ENCODE assay signal across 16 cellular contexts in the genomic region with DNA sequence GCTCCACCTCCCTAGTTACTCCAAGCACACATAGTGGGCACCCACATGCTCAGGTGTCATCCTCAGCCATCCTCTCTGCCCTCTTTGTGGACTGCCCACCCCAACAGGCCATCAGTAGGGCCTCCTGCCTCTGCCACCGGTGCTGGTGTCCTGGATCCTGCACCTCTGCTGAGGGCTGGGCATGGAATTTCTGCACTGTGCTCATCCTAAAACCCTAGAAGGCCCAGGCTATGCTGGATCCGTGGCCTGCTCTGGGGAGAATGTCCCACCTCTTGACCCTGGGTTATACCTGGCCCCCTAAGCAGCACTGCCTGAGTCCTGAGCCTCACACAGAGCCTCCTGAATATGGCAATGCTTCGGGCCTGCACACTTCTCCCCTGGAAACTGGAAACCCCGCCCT.
DNase-seq lines count a peak whose midpoint lies in the region; ATAC-seq and TF ChIP-seq lines count a peak whose summit lies in the region.
"Had no signal": no experiment of that assay in that cellular context is flagged by ENCODE, and none has a peak within 500 bp of the region (broad histone marks: within the 10 kb centered on the region; RNA-seq: fewer than 3 reads in every experiment).

No MANE protein-coding gene starts in this region.

- no peak overlapping the region for H3K27ac ChIP-seq in uterus
- H3K27ac ChIP-seq: A549 had no signal

- in situ Hi-C loops in GM13976 (cut with MboI; ENCODE audit: low sequenced_read_pairs, unreplicated experiment) = no loop called here

- H3K4me3 Mint-ChIP-seq in activated naive CD4-positive, alpha-beta T cell treated with anti-CD3 and anti-CD28 coated beads for 36 hours = no peak overlapping the region
- H3K4me3 Mint-ChIP-seq in activated naive CD4-positive, alpha-beta T cell treated with anti-CD3 and anti-CD28 coated beads, Interleukin-2, amount 10 ng/mL, durations not matched to agents 7 days and 5 days = no peak overlapping the region
- H3K4me3 Mint-ChIP-seq in activated B cell treated with CpG ODN at 0.5 μM for 24 hours (no peak overlapping the region), osteocyte (ENCODE audit: unreplicated experiment) (no peak overlapping the region)
- H3K4me3 Mint-ChIP-seq: CD14-positive monocyte had no signal

- peaks cover 7% of the 10 kb centered on the region for H3K27me3 Mint-ChIP-seq in activated naive CD4-positive, alpha-beta T cell treated with anti-CD3 and anti-CD28 coated beads for 36 hours (ENCODE audit: low read depth)
- H3K27me3 Mint-ChIP-seq in activated naive CD4-positive, alpha-beta T cell treated with anti-CD3 and anti-CD28 coated beads, Interleukin-2, amount 10 ng/mL, durations not matched to agents 7 days and 5 days = peaks cover 23% of the 10 kb centered on the region
- H3K27me3 Mint-ChIP-seq in activated B cell treated with CpG ODN at 0.5 μM for 24 hours (peaks cover 18% of the 10 kb centered on the region), osteocyte (ENCODE audit: unreplicated experiment) (no peaks in the 10 kb centered on the region)

- CTCF ChIA-PET in activated naive CD4-positive, alpha-beta T cell treated with anti-CD3 and anti-CD28 coated beads for 36 hours (lab: Charles Lee) = no interaction called here
- CTCF ChIA-PET in activated naive CD4-positive, alpha-beta T cell treated with anti-CD3 and anti-CD28 coated beads, Interleukin-2, amount 10 ng/mL, durations not matched to agents 7 days and 5 days (lab: Charles Lee) = no interaction called here
- CTCF ChIA-PET in activated B cell treated with CpG ODN at 0.5 μM for 24 hours (lab: Charles Lee) = interaction anchor here (1.0 kb wide), 1 partner anchor 24 kb away, joined by 3 read pairs; no protein-coding TSS in a partner anchor

- no peaks in the 10 kb centered on the region for H3K4me1 ChIP-seq in uterus
- H3K4me1 ChIP-seq: A549, Caco-2 had no signal

- TF ChIP-seq CTCF in activated B cell treated with CpG ODN at 0.5 μM for 24 hours (IDR thresholded peaks at IDR 0.05) = no peak
- no peak for TF ChIP-seq CTCF in osteocyte (IDR thresholded peaks at IDR 0.05)
- TF ChIP-seq CTCF in uterus (IDR thresholded peaks at IDR 0.05) = no peak
- TF ChIP-seq CTCF in GM13976 (IDR thresholded peaks at IDR 0.05; ENCODE audit: borderline replicate concordance, control extremely low read depth, extremely low read depth, insufficient read depth, missing control alignments) = no peak

- H3K9me3 ChIP-seq in uterus = no peaks in the 10 kb centered on the region
- H3K9me3 ChIP-seq: A549, Caco-2 had no signal

- no peaks in the 10 kb centered on the region for H3K36me3 Mint-ChIP-seq in activated naive CD4-positive, alpha-beta T cell treated with anti-CD3 and anti-CD28 coated beads for 36 hours (ENCODE audit: low read depth)
- H3K36me3 Mint-ChIP-seq in activated naive CD4-positive, alpha-beta T cell treated with anti-CD3 and anti-CD28 coated beads, Interleukin-2, amount 10 ng/mL, durations not matched to agents 7 days and 5 days = no peaks in the 10 kb centered on the region
- H3K36me3 Mint-ChIP-seq in activated B cell treated with CpG ODN at 0.5 μM for 24 hours (ENCODE audit: low read depth) = no peaks in the 10 kb centered on the region
- H3K36me3 Mint-ChIP-seq in osteocyte (ENCODE audit: unreplicated experiment) = no peaks in the 10 kb centered on the region
- H3K36me3 Mint-ChIP-seq: CD14-positive monocyte had no signal

- no peaks in the 10 kb centered on the region for H3K4me1 Mint-ChIP-seq in activated naive CD4-positive, alpha-beta T cell treated with anti-CD3 and anti-CD28 coated beads for 36 hours (ENCODE audit: low read depth)
- H3K4me1 Mint-ChIP-seq in activated naive CD4-positive, alpha-beta T cell treated with anti-CD3 and anti-CD28 coated beads, Interleukin-2, amount 10 ng/mL, durations not matched to agents 7 days and 5 days = no peaks in the 10 kb centered on the region
- H3K4me1 Mint-ChIP-seq in activated B cell treated with CpG ODN at 0.5 μM for 24 hours (no peaks in the 10 kb centered on the region), osteocyte (ENCODE audit: unreplicated experiment) (no peaks in the 10 kb centered on the region)
- H3K4me1 Mint-ChIP-seq: CD14-positive monocyte had no signal

- no peak overlapping the region for H3K4me3 ChIP-seq in uterus
- H3K4me3 ChIP-seq: A549, GM12878 had no signal

- no peaks in the 10 kb centered on the region for H3K27me3 ChIP-seq in uterus

- POLR2A ChIA-PET in activated B cell treated with CpG ODN at 0.5 μM for 24 hours (lab: Charles Lee) = no interaction called here

- no peak for ATAC-seq in activated B cell treated with CpG ODN at 0.5 μM for 24 hours (ENCODE audit: low read depth)
- ATAC-seq: A549, GM12878 had no signal

- no peaks in the 10 kb centered on the region for H3K36me3 ChIP-seq in uterus

- no peak for TF ChIP-seq POLR2A in uterus (IDR thresholded peaks at IDR 0.05)

- H3K27ac Mint-ChIP-seq in activated naive CD4-positive, alpha-beta T cell treated with anti-CD3 and anti-CD28 coated beads for 36 hours = no peak overlapping the region
- H3K27ac Mint-ChIP-seq in activated naive CD4-positive, alpha-beta T cell treated with anti-CD3 and anti-CD28 coated beads, Interleukin-2, amount 10 ng/mL, durations not matched to agents 7 days and 5 days = no peak overlapping the region
- H3K27ac Mint-ChIP-seq in activated B cell treated with CpG ODN at 0.5 μM for 24 hours = no peak overlapping the region
- H3K27ac Mint-ChIP-seq in osteocyte (ENCODE audit: unreplicated experiment) = no peak overlapping the region

- no peaks in the 10 kb centered on the region for H3K9me3 Mint-ChIP-seq in activated naive CD4-positive, alpha-beta T cell treated with anti-CD3 and anti-CD28 coated beads for 36 hours
- no peaks in the 10 kb centered on the region for H3K9me3 Mint-ChIP-seq in activated naive CD4-positive, alpha-beta T cell treated with anti-CD3 and anti-CD28 coated beads, Interleukin-2, amount 10 ng/mL, durations not matched to agents 7 days and 5 days
- H3K9me3 Mint-ChIP-seq in activated B cell treated with CpG ODN at 0.5 μM for 24 hours (no peaks in the 10 kb centered on the region), osteocyte (ENCODE audit: unreplicated experiment) (no peaks in the 10 kb centered on the region)

- DNase-seq in activated naive CD4-positive, alpha-beta T cell treated with anti-CD3 and anti-CD28 coated beads for 36 hours = peak; percentile 1
- DNase-seq in activated naive CD4-positive, alpha-beta T cell treated with anti-CD3 and anti-CD28 coated beads, Interleukin-2, amount 10 ng/mL, durations not matched to agents 7 days and 5 days = no peak
- DNase-seq in activated B cell treated with CpG ODN at 0.5 μM for 24 hours (peak; percentile 2), osteocyte (ENCODE audit: extremely low spot score, unreplicated experiment) (peak; percentile 65), uterus (peak; percentile 1 to 3), GM13976 (ENCODE audit: low spot score) (no peak), NK-92 (lab: John Stamatoyannopoulos, UW; ENCODE audit: unreplicated experiment) (no peak)
- DNase-seq: Caco-2, HCEC 1CT, MV-4-11, NCI-H1436, NCI-H2029 treated with DMSO at 0.1 percent for 48 hours, NCI-H510A treated with DMSO at 0.1 percent for 48 hours had no signal

- intact Hi-C loops in activated naive CD4-positive, alpha-beta T cell treated with anti-CD3 and anti-CD28 coated beads for 36 hours (cut with micrococcal nuclease) = no loop called here
- intact Hi-C loops in activated B cell treated with CpG ODN at 0.5 μM for 24 hours (cut with micrococcal nuclease) = no loop called here
- intact Hi-C loops in uterus (cut with DNase I; ENCODE audit: low total_unique reads) = no loop called here

Comparison
In these comparisons a context has a peak if more than half of its experiments do, and no peak if none do; other contexts are left out.
1. DNase-seq: peak in activated naive CD4-positive, alpha-beta T cell treated with anti-CD3 and anti-CD28 coated beads for 36 hours (single experiment), activated B cell treated with CpG ODN at 0.5 μM for 24 hours (single experiment), osteocyte (single experiment) and uterus (2 of 2); none in activated naive CD4-positive, alpha-beta T cell treated with anti-CD3 and anti-CD28 coated beads, Interleukin-2, amount 10 ng/mL, durations not matched to agents 7 days and 5 days (single experiment), GM13976 (single experiment) and NK-92 (single experiment).